In genomic region chr11:699753-700152, GRCh38 we compare ENCODE assay signal across 20 cellular contexts. TPM values are rescaled to one million over a fixed set of nuclear protein-coding genes. Genes with fewer than 3 reads are reported as not detected.
A peak's percentile ranks its signal among the peaks of the same experiment; 100 is the strongest.
DNase-seq lines count a peak whose midpoint lies in the region; ATAC-seq, FAIRE-seq and TF ChIP-seq lines count a peak whose summit lies in the region.
"Had no signal": no experiment of that assay in that cellular context is flagged by ENCODE, and none has a peak within 500 bp of the region (broad histone marks: within the 10 kb centered on the region; RNA-seq: fewer than 3 reads in every experiment).

No MANE protein-coding gene starts in this region.

- H3K4ac ChIP-seq in mesenchymal stem cell (ENCODE audit: low read depth in 1 of 2, low read length in 2 of 2) = no peak overlapping the region

- peak overlapping the region; percentile 21 for H2BK120ac ChIP-seq in mesenchymal stem cell (ENCODE audit: low read depth, low read length)

- no peak for FAIRE-seq in HepG2 (lab: Jason Lieb, UNC)
- FAIRE-seq: A549, D721Med, HTR-8/SVneo had no signal

- no peak for ATAC-seq in HepG2
- no peak for ATAC-seq in right lobe of liver
- ATAC-seq: A549, PC-3 had no signal

- peak overlapping the region in 1 of 2 experiments; percentile 90 for H3K18ac ChIP-seq in mesenchymal stem cell (ENCODE audit: low read depth in 1 of 2, low read length in 2 of 2)

- peak overlapping the region in 1 of 2 experiments; percentile 81 for H2BK12ac ChIP-seq in mesenchymal stem cell (ENCODE audit: low read length in 2 of 2)

- TF ChIP-seq POLR2A in HepG2 (IDR thresholded peaks at IDR 0.05; ENCODE audit: insufficient read depth in 1 of 2, low read depth in 2 of 2, low read length in 2 of 2) = no peak
- no peak for TF ChIP-seq POLR2A in right lobe of liver (IDR thresholded peaks at IDR 0.05)

- H3K4me1 ChIP-seq in HepG2 (ENCODE audit: insufficient read depth, low read length) (peaks cover 74% of the 10 kb centered on the region), right lobe of liver (peaks cover 0 to 48% (median 18%) of the 10 kb centered on the region in 4 donors), mesenchymal stem cell (ENCODE audit: control insufficient read depth, insufficient read depth, low read depth, low read length) (peaks cover 50% of the 10 kb centered on the region)

- peaks cover 11% of the 10 kb centered on the region for H3K79me1 ChIP-seq in mesenchymal stem cell (replicated peaks; ENCODE audit: low read length, poor library complexity, severe bottlenecking)

- no peak overlapping the region for H4K8ac ChIP-seq in mesenchymal stem cell (ENCODE audit: low read length)

- TF ChIP-seq CTCF in HepG2 (CRISPR knock-in tag; IDR thresholded peaks at IDR 0.05) = no peak
- TF ChIP-seq CTCF in right lobe of liver (IDR thresholded peaks at IDR 0.05) = no peak
- no peak for TF ChIP-seq CTCF in VCaP (conservative IDR thresholded peaks at IDR 0.05)

- no TSS peak for BruUV-seq in HepG2 (replicated peaks; lab: Mats Ljungman, UMichigan)

- 100% methylated on average over 1 of the region's 1 CpG for WGBS in HepG2 (ENCODE audit: low lambda C conversion rate)
- no CpG with 5 or more reads among the region's 1 CpG for WGBS in right lobe of liver (ENCODE audit: insufficient coverage, low coverage, low lambda C conversion rate, missing lambda C conversion rate)
- WGBS in mesenchymal stem cell = 93% methylated on average over 1 of the region's 1 CpG

- H4K20me1 ChIP-seq in HepG2 (ENCODE audit: insufficient read depth, low read length) = no peaks in the 10 kb centered on the region

- H2BK5ac ChIP-seq in mesenchymal stem cell (ENCODE audit: low read depth, low read length, poor library complexity, severe bottlenecking) = no peak overlapping the region

- H2BK15ac ChIP-seq in mesenchymal stem cell (ENCODE audit: low read depth, poor library complexity, severe bottlenecking) = no peak overlapping the region

- H3K4me2 ChIP-seq in HepG2 (ENCODE audit: low read depth, low read length) = no peak overlapping the region
- no peak overlapping the region for H3K4me2 ChIP-seq in mesenchymal stem cell (ENCODE audit: low read length, poor library complexity, severe bottlenecking)
- H3K4me2 ChIP-seq: A549 had no signal

- no peak overlapping the region for H2AK5ac ChIP-seq in mesenchymal stem cell (ENCODE audit: low read length, severe bottlenecking)

- H3K36me3 ChIP-seq in HepG2 (replicated peaks in 1 of 2; ENCODE audit: control insufficient read depth in 1 of 2, insufficient read depth in 2 of 2, low read length in 2 of 2) (peaks cover 2 to 8% of the 10 kb centered on the region in 2 experiments; a peak in 4 of 5 replicates), right lobe of liver (no peaks in the 10 kb centered on the region), mesenchymal stem cell (ENCODE audit: control insufficient read depth in 1 of 2, insufficient read depth in 2 of 2, low read depth in 1 of 2, low read length in 2 of 2) (peaks cover 34 to 41% of the 10 kb centered on the region in 2 experiments)

- peaks cover 20% of the 10 kb centered on the region for H3K79me2 ChIP-seq in HepG2 (ENCODE audit: insufficient read depth, low read length)

- no peak overlapping the region for H3K9ac ChIP-seq in HepG2 (ENCODE audit: insufficient read depth, low read depth, low read length)
- H3K9ac ChIP-seq in mesenchymal stem cell (ENCODE audit: low read length) = no peak overlapping the region

- H2AFZ ChIP-seq in HepG2 (ENCODE audit: low read length) (no peak overlapping the region), mesenchymal stem cell (ENCODE audit: low read depth, low read length) (no peak overlapping the region)

- in situ Hi-C loops in HepG2 (cut with HindIII; ENCODE audit: extremely low pct_ligation_motif_present, low pct_unique_long_range_greater_than_20kb) = no loop called here

- no peak overlapping the region for H3K23ac ChIP-seq in mesenchymal stem cell (ENCODE audit: low read length in 2 of 2)

- TF ChIP-seq EP300 in HepG2 (IDR thresholded peaks at IDR 0.05; ENCODE audit: low read depth in 2 of 2, low read length in 2 of 2) (no peak), HepG2 (CRISPR knock-in tag; IDR thresholded peaks at IDR 0.05; ENCODE audit: borderline replicate concordance) (no peak)

- H3K9me3 ChIP-seq in HepG2 (ENCODE audit: low read length) (no peaks in the 10 kb centered on the region), right lobe of liver (no peaks in the 10 kb centered on the region), mesenchymal stem cell (ENCODE audit: control insufficient read depth, low read length) (no peaks in the 10 kb centered on the region)
- H3K9me3 ChIP-seq: A549, HAP-1 had no signal

- CTCF ChIA-PET in HepG2 (lab: Yijun Ruan, JAX; ENCODE audit: low intra/inter-chr PET ratio, low total read pairs) = no interaction called here

- H3K27me3 ChIP-seq in HepG2 (ENCODE audit: control insufficient read depth in 1 of 2, insufficient read depth in 2 of 2, low read length in 2 of 2) = no peaks in the 10 kb centered on the region; a peak in 1 of 5 replicates
- H3K27me3 ChIP-seq in right lobe of liver = no peaks in the 10 kb centered on the region
- H3K27me3 ChIP-seq in mesenchymal stem cell (ENCODE audit: control insufficient read depth in 1 of 2, insufficient read depth in 1 of 2, low read length in 2 of 2) = no peaks in the 10 kb centered on the region

- no peak for TF ChIP-seq RAD21 in HepG2 (CRISPR knock-in tag; IDR thresholded peaks at IDR 0.05)

- H4K91ac ChIP-seq in mesenchymal stem cell (ENCODE audit: low read length) = peak overlapping the region; percentile 74

- no peak overlapping the region for H3K4me3 ChIP-seq in HepG2 (replicated peaks in 1 of 3; ENCODE audit: insufficient read depth in 1 of 3, low read depth in 2 of 3, low read length in 3 of 3)
- no peak overlapping the region for H3K4me3 ChIP-seq in right lobe of liver
- no peak overlapping the region for H3K4me3 ChIP-seq in mesenchymal stem cell (ENCODE audit: insufficient read depth in 1 of 2, low read depth in 1 of 2, low read length in 2 of 2)
- H3K4me3 ChIP-seq: A549, HAP-1 had no signal

- POLR2A ChIA-PET in HepG2 (lab: Yijun Ruan, JAX) = interaction anchor here (0.6 to 6.1 kb wide), 5 partner anchors 7 to 148 kb away, joined by 3 to 191 read pairs (median 6); partner anchors contain the start of gene EPS8L2

- no peak overlapping the region for H3K27ac ChIP-seq in HepG2 (ENCODE audit: extremely low read length, insufficient read depth, low read length)
- no peak overlapping the region for H3K27ac ChIP-seq in right lobe of liver
- H3K27ac ChIP-seq in VCaP = peak overlapping the region; percentile 99
- H3K27ac ChIP-seq in mesenchymal stem cell (ENCODE audit: low read length, poor library complexity, severe bottlenecking) = no peak overlapping the region
- H3K27ac ChIP-seq: A549 had no signal

- DNase-seq in HepG2 (ENCODE audit: low spot score) (no peak), right lobe of liver (no peak), mesenchymal stem cell (peak; percentile 26), KG1 (lab: John Stamatoyannopoulos, UW) (no peak), DMS 273 treated with DMSO at 0.1 percent for 48 hours (lab: John Stamatoyannopoulos, UW) (no peak), NCI-H1105 (lab: John Stamatoyannopoulos, UW) (no peak)
- DNase-seq in stimulated activated naive CD4-positive, alpha-beta T cell (lab: John Stamatoyannopoulos, UW) = no peak
- DNase-seq: C1 segment of cervical spinal cord; CD8-positive, alpha-beta memory T cell; DND-41; NCI-H2029; NCI-H345; NCI-H526; PC-3; RPMI8226 had no signal

- intact Hi-C loops in HepG2 (cut with micrococcal nuclease; ENCODE audit: unreplicated experiment) (loop anchor here (10.0 kb wide), 1 partner anchor 45 kb away; no protein-coding TSS in a partner anchor), right lobe of liver (cut with DNase I) (no loop called here)

- peak overlapping the region in 1 of 2 experiments; percentile 15 for H3K14ac ChIP-seq in mesenchymal stem cell (ENCODE audit: low read length in 2 of 2)

RNA-seq across cellular contexts. Expression of gene TMEM80, which starts 4.1 kb away (rescaled TPM):
- total RNA-seq in HepG2 (2016; rRNA removed; fragmentation: Illumina TruSeq; extraction: Trizol) (2.7 and 5.6 TPM in 2 replicates), right lobe of liver (10 to 100 TPM in 3 of 6 experiments, 1 to 10 TPM in 3; 6.9 to 15.5 (median 10.5) TPM)
- 0.71 and 1.1 TPM in 2 replicates for total RNA-seq in HepG2 (2016; cell fraction: cytosol; rRNA removed; fragmentation: Illumina TruSeq; extraction: Trizol; ENCODE audit: low read depth)
- 2.5 and 6.4 TPM in 2 replicates for total RNA-seq in HepG2 (2016; cell fraction: insoluble cytoplasmic fraction; rRNA removed; fragmentation: Illumina TruSeq; extraction: Trizol)
- 2.9 and 3.2 TPM in 2 replicates for total RNA-seq in HepG2 (2016; cell fraction: membrane; rRNA removed; fragmentation: Illumina TruSeq; extraction: Trizol)
- 6.8 and 8.5 TPM in 2 replicates for total RNA-seq in HepG2 (2016; cell fraction: nucleus; rRNA removed; fragmentation: Illumina TruSeq; extraction: Trizol)
- 17.1 and 20.9 TPM in 2 replicates for polyA plus RNA-seq in HepG2 (2011; rRNA removed)
- 13.5 and 14.1 TPM in 2 replicates for polyA plus RNA-seq in HepG2 (2011; cell fraction: cytosol; rRNA removed)
- polyA plus RNA-seq in HepG2 (2011; cell fraction: nucleus; rRNA removed) = 42.7 and 42.8 TPM in 2 replicates
- 20.6 and 20.8 TPM in 2 replicates for polyA plus RNA-seq in HepG2 (2012)
- 1.3 and 1.4 TPM in 2 replicates for polyA plus RNA-seq in HepG2 (2016; cell fraction: cytosol; fragmentation: Illumina TruSeq; extraction: Trizol; ENCODE audit: low read depth)
- polyA plus RNA-seq in HepG2 (2016; cell fraction: insoluble cytoplasmic fraction; fragmentation: Illumina TruSeq; extraction: Trizol; ENCODE audit: low read depth) = 3.6 and 3.8 TPM in 2 replicates
- 2.4 and 2.9 TPM in 2 replicates for polyA plus RNA-seq in HepG2 (2016; cell fraction: membrane; fragmentation: Illumina TruSeq; extraction: Trizol; ENCODE audit: low read depth)
- polyA plus RNA-seq in HepG2 (2016; cell fraction: nucleus; fragmentation: Illumina TruSeq; extraction: Trizol; ENCODE audit: insufficient read depth, low read depth) = 21.0 and 22.8 TPM in 2 replicates
- polyA minus RNA-seq in HepG2 (2011; rRNA and poly(A)+ RNA removed; ENCODE audit: low replicate concordance) = 5.4 and 7.9 TPM in 2 replicates
- 1.9 and 3.8 TPM in 2 replicates for polyA minus RNA-seq in HepG2 (2011; cell fraction: cytosol; rRNA and poly(A)+ RNA removed)
- 11.6 and 13.4 TPM in 2 replicates for polyA minus RNA-seq in HepG2 (2011; cell fraction: nucleus; rRNA and poly(A)+ RNA removed)
- 13.4 TPM for polyA plus RNA-seq in mesenchymal stem cell (2013, experiment 1 of 2)
- 15.6 TPM for polyA plus RNA-seq in mesenchymal stem cell (2013, experiment 2 of 2)

RNA-seq across cellular contexts. Expression of gene DEAF1, which starts 4.7 kb away (rescaled TPM):
- total RNA-seq in HepG2 (2016; rRNA removed; fragmentation: Illumina TruSeq; extraction: Trizol) (18.2 and 29.6 TPM in 2 replicates), right lobe of liver (10 to 100 TPM; 11.3 to 17.9 (median 14.0) TPM)
- 52.0 and 58.7 TPM in 2 replicates for total RNA-seq in HepG2 (2016; cell fraction: cytosol; rRNA removed; fragmentation: Illumina TruSeq; extraction: Trizol; ENCODE audit: low read depth)
- total RNA-seq in HepG2 (2016; cell fraction: insoluble cytoplasmic fraction; rRNA removed; fragmentation: Illumina TruSeq; extraction: Trizol) = 20.8 and 32.8 TPM in 2 replicates
- 63.0 and 70.8 TPM in 2 replicates for total RNA-seq in HepG2 (2016; cell fraction: membrane; rRNA removed; fragmentation: Illumina TruSeq; extraction: Trizol)
- total RNA-seq in HepG2 (2016; cell fraction: nucleus; rRNA removed; fragmentation: Illumina TruSeq; extraction: Trizol) = 23.5 and 24.2 TPM in 2 replicates
- 22.3 and 31.6 TPM in 2 replicates for polyA plus RNA-seq in HepG2 (2011; rRNA removed)
- polyA plus RNA-seq in HepG2 (2011; cell fraction: cytosol; rRNA removed) = 18.7 and 21.9 TPM in 2 replicates
- polyA plus RNA-seq in HepG2 (2011; cell fraction: nucleus; rRNA removed) = 48.8 and 50.2 TPM in 2 replicates
- polyA plus RNA-seq in HepG2 (2012) = 24.8 and 28.9 TPM in 2 replicates
- 54.2 and 64.1 TPM in 2 replicates for polyA plus RNA-seq in HepG2 (2016; cell fraction: cytosol; fragmentation: Illumina TruSeq; extraction: Trizol; ENCODE audit: low read depth)
- polyA plus RNA-seq in HepG2 (2016; cell fraction: insoluble cytoplasmic fraction; fragmentation: Illumina TruSeq; extraction: Trizol; ENCODE audit: low read depth) = 20.0 and 24.6 TPM in 2 replicates
- polyA plus RNA-seq in HepG2 (2016; cell fraction: membrane; fragmentation: Illumina TruSeq; extraction: Trizol; ENCODE audit: low read depth) = 53.8 and 73.1 TPM in 2 replicates
- 41.0 and 44.0 TPM in 2 replicates for polyA plus RNA-seq in HepG2 (2016; cell fraction: nucleus; fragmentation: Illumina TruSeq; extraction: Trizol; ENCODE audit: insufficient read depth, low read depth)
- 25.5 and 31.1 TPM in 2 replicates for polyA minus RNA-seq in HepG2 (2011; rRNA and poly(A)+ RNA removed; ENCODE audit: low replicate concordance)
- polyA minus RNA-seq in HepG2 (2011; cell fraction: cytosol; rRNA and poly(A)+ RNA removed) = 12.7 and 21.4 TPM in 2 replicates
- polyA minus RNA-seq in HepG2 (2011; cell fraction: nucleus; rRNA and poly(A)+ RNA removed) = 27.7 and 32.9 TPM in 2 replicates
- 21.2 TPM for polyA plus RNA-seq in mesenchymal stem cell (2013, experiment 1 of 2)
- polyA plus RNA-seq in mesenchymal stem cell (2013, experiment 2 of 2) = 20.6 TPM

RNA-seq across cellular contexts. Expression of gene EPS8L2, which starts 6.3 kb away (rescaled TPM):
- total RNA-seq in HepG2 (2016; rRNA removed; fragmentation: Illumina TruSeq; extraction: Trizol) (55.6 and 89.3 TPM in 2 replicates), right lobe of liver (100 to 1,000 TPM in 5 of 6 experiments, 10 to 100 TPM in 1; 95.8 to 184 (median 120) TPM)
- 23.4 and 26.5 TPM in 2 replicates for total RNA-seq in HepG2 (2016; cell fraction: cytosol; rRNA removed; fragmentation: Illumina TruSeq; extraction: Trizol; ENCODE audit: low read depth)
- total RNA-seq in HepG2 (2016; cell fraction: insoluble cytoplasmic fraction; rRNA removed; fragmentation: Illumina TruSeq; extraction: Trizol) = 59.5 and 96.0 TPM in 2 replicates
- total RNA-seq in HepG2 (2016; cell fraction: membrane; rRNA removed; fragmentation: Illumina TruSeq; extraction: Trizol) = 40.7 and 48.2 TPM in 2 replicates
- 113 TPM in 2 replicates for total RNA-seq in HepG2 (2016; cell fraction: nucleus; rRNA removed; fragmentation: Illumina TruSeq; extraction: Trizol)
- polyA plus RNA-seq in HepG2 (2011; rRNA removed) = 416 and 597 TPM in 2 replicates
- polyA plus RNA-seq in HepG2 (2011; cell fraction: cytosol; rRNA removed) = 128 and 201 TPM in 2 replicates
- polyA plus RNA-seq in HepG2 (2011; cell fraction: nucleus; rRNA removed) = 5,456 and 6,377 TPM in 2 replicates
- polyA plus RNA-seq in HepG2 (2012) = 164 and 263 TPM in 2 replicates
- polyA plus RNA-seq in HepG2 (2016; cell fraction: cytosol; fragmentation: Illumina TruSeq; extraction: Trizol; ENCODE audit: low read depth) = 26.4 and 28.2 TPM in 2 replicates
- 71.6 and 87.9 TPM in 2 replicates for polyA plus RNA-seq in HepG2 (2016; cell fraction: insoluble cytoplasmic fraction; fragmentation: Illumina TruSeq; extraction: Trizol; ENCODE audit: low read depth)
- 43.4 and 44.2 TPM in 2 replicates for polyA plus RNA-seq in HepG2 (2016; cell fraction: membrane; fragmentation: Illumina TruSeq; extraction: Trizol; ENCODE audit: low read depth)
- 595 and 650 TPM in 2 replicates for polyA plus RNA-seq in HepG2 (2016; cell fraction: nucleus; fragmentation: Illumina TruSeq; extraction: Trizol; ENCODE audit: insufficient read depth, low read depth)
- 35.7 and 322 TPM in 2 replicates for polyA minus RNA-seq in HepG2 (2011; rRNA and poly(A)+ RNA removed; ENCODE audit: low replicate concordance)
- 77.0 and 84.5 TPM in 2 replicates for polyA minus RNA-seq in HepG2 (2011; cell fraction: cytosol; rRNA and poly(A)+ RNA removed)
- polyA minus RNA-seq in HepG2 (2011; cell fraction: nucleus; rRNA and poly(A)+ RNA removed) = 292 and 312 TPM in 2 replicates
- polyA plus RNA-seq in mesenchymal stem cell (2013, experiment 1 of 2) = 16.2 TPM
- polyA plus RNA-seq in mesenchymal stem cell (2013, experiment 2 of 2) = 17.4 TPM

RNA-seq across cellular contexts. Expression of gene TALDO1, which starts 47.5 kb away (rescaled TPM):
- total RNA-seq in HepG2 (2016; rRNA removed; fragmentation: Illumina TruSeq; extraction: Trizol) (240 and 336 TPM in 2 replicates), right lobe of liver (100 to 1,000 TPM; 102 to 184 (median 150) TPM)
- total RNA-seq in HepG2 (2016; cell fraction: cytosol; rRNA removed; fragmentation: Illumina TruSeq; extraction: Trizol; ENCODE audit: low read depth) = 94.7 and 94.9 TPM in 2 replicates
- total RNA-seq in HepG2 (2016; cell fraction: insoluble cytoplasmic fraction; rRNA removed; fragmentation: Illumina TruSeq; extraction: Trizol) = 233 and 351 TPM in 2 replicates
- 97.2 and 101 TPM in 2 replicates for total RNA-seq in HepG2 (2016; cell fraction: membrane; rRNA removed; fragmentation: Illumina TruSeq; extraction: Trizol)
- total RNA-seq in HepG2 (2016; cell fraction: nucleus; rRNA removed; fragmentation: Illumina TruSeq; extraction: Trizol) = 84.2 and 97.2 TPM in 2 replicates
- 88.1 and 107 TPM in 2 replicates for polyA plus RNA-seq in HepG2 (2011; rRNA removed)
- 93.4 and 124 TPM in 2 replicates for polyA plus RNA-seq in HepG2 (2011; cell fraction: cytosol; rRNA removed)
- 50.1 and 56.3 TPM in 2 replicates for polyA plus RNA-seq in HepG2 (2011; cell fraction: nucleus; rRNA removed)
- 89.8 and 93.0 TPM in 2 replicates for polyA plus RNA-seq in HepG2 (2012)
- 78.6 and 81.5 TPM in 2 replicates for polyA plus RNA-seq in HepG2 (2016; cell fraction: cytosol; fragmentation: Illumina TruSeq; extraction: Trizol; ENCODE audit: low read depth)
- polyA plus RNA-seq in HepG2 (2016; cell fraction: insoluble cytoplasmic fraction; fragmentation: Illumina TruSeq; extraction: Trizol; ENCODE audit: low read depth) = 291 and 296 TPM in 2 replicates
- 74.1 and 77.8 TPM in 2 replicates for polyA plus RNA-seq in HepG2 (2016; cell fraction: membrane; fragmentation: Illumina TruSeq; extraction: Trizol; ENCODE audit: low read depth)
- 141 and 146 TPM in 2 replicates for polyA plus RNA-seq in HepG2 (2016; cell fraction: nucleus; fragmentation: Illumina TruSeq; extraction: Trizol; ENCODE audit: insufficient read depth, low read depth)
- polyA minus RNA-seq in HepG2 (2011; rRNA and poly(A)+ RNA removed; ENCODE audit: low replicate concordance) = 76.8 and 132 TPM in 2 replicates
- polyA minus RNA-seq in HepG2 (2011; cell fraction: cytosol; rRNA and poly(A)+ RNA removed) = 46.9 and 78.3 TPM in 2 replicates
- 15.8 and 16.4 TPM in 2 replicates for polyA minus RNA-seq in HepG2 (2011; cell fraction: nucleus; rRNA and poly(A)+ RNA removed)
- polyA plus RNA-seq in mesenchymal stem cell (2013, experiment 1 of 2) = 215 TPM
- polyA plus RNA-seq in mesenchymal stem cell (2013, experiment 2 of 2) = 211 TPM
